ENCODE assay signal across 8 cellular contexts in the genomic region with DNA sequence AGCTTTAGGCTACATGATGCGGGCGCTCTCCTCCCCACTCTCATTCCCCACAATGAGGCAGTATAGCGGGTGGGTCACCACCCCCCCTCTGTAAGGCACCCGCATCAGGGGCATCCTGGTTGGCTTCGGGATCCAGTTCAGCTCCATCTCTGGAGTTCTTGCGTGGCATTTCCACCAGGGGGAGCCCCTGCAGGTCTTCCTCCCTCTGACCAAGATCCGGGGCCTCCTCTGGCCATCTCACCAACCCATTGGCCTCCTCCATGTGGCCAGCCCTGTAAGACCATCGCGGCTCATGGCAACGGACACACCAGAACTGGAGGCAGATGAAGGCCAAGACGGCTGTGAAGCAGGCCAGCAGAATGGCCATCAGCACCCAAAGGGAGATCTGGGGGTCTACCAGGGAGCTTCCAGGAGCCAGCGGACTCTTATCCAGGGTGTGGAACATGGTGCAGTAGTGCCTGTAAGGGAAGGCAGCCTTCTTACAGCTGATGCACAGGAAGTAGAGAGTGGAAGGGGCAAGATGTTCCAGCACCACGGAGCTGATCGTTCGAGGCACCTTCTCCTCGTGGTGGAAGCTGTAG.
DNase-seq lines count a peak whose midpoint lies in the region; ATAC-seq and TF ChIP-seq lines count a peak whose summit lies in the region.

No MANE protein-coding gene starts in this region.

- H3K27ac ChIP-seq in colonic mucosa (no peak overlapping the region), tibial artery (no peak overlapping the region)

- H3K9me3 Mint-ChIP-seq in nephron progenitor cell, result peaks cover 15% of the 10 kb centered on the region

- H3K9me3 ChIP-seq in colonic mucosa, result no peaks in the 10 kb centered on the region
- no peaks in the 10 kb centered on the region for H3K9me3 ChIP-seq in tibial artery

- H3K9ac ChIP-seq in colonic mucosa (ENCODE audit: low read depth in 2 of 2, low read length in 2 of 2), result no peak overlapping the region

- peaks cover 14% of the 10 kb centered on the region for H3K4me1 Mint-ChIP-seq in nephron progenitor cell

- H3K4me1 ChIP-seq in colonic mucosa (no peaks in the 10 kb centered on the region), tibial artery (peaks cover 0 to 3% (median 0%) of the 10 kb centered on the region in 4 donors)

- no peaks in the 10 kb centered on the region for H3K36me3 ChIP-seq in colonic mucosa
- peaks cover 0 to 11% (median 0%) of the 10 kb centered on the region in 3 donors for H3K36me3 ChIP-seq in tibial artery

- ATAC-seq in SK-N-SH treated with all-trans-retinoic acid at 6 μM for 48 hours (peak; percentile 91), GM18502 (IDR thresholded peaks at IDR 0.05; ENCODE audit: poor library complexity, unreplicated experiment) (no peak)

- H3K36me3 Mint-ChIP-seq in nephron progenitor cell (ENCODE audit: low read depth), result peaks cover 25% of the 10 kb centered on the region

- no peaks in the 10 kb centered on the region for H3K27me3 ChIP-seq in colonic mucosa
- no peaks in the 10 kb centered on the region for H3K27me3 ChIP-seq in tibial artery

- H3K27ac Mint-ChIP-seq in nephron progenitor cell, result no peak overlapping the region

- DNase-seq in AG08396 (ENCODE audit: low spot score) (peak; percentile 48), GM13977 (ENCODE audit: low spot score) (peak; percentile 27), colonic mucosa (peak; percentile 30), nephron progenitor cell (peak; percentile 39), tibial artery (no peak), occipital lobe (lab: John Stamatoyannopoulos, UW) (no peak)

- TF ChIP-seq CTCF in GM13977 (IDR thresholded peaks at IDR 0.05; ENCODE audit: extremely low read depth, insufficient read depth, missing control alignments), result peak; percentile 60
- TF ChIP-seq CTCF in colonic mucosa (IDR thresholded peaks at IDR 0.05), result peak; percentile 51
- TF ChIP-seq CTCF in nephron progenitor cell (IDR thresholded peaks at IDR 0.05), result peak; percentile 35
- no peak for TF ChIP-seq CTCF in tibial artery (IDR thresholded peaks at IDR 0.05)

- intact Hi-C loops in colonic mucosa (cut with DNase I), result no loop called here
- intact Hi-C loops in tibial artery (cut with DNase I; ENCODE audit: low total_unique reads), result no loop called here

- peaks cover 2% of the 10 kb centered on the region for H3K27me3 Mint-ChIP-seq in nephron progenitor cell (ENCODE audit: low read depth, poor library complexity)

- in situ Hi-C loops in GM13977 (cut with MboI; ENCODE audit: low pct_unique_long_range_greater_than_20kb, low sequenced_read_pairs, unreplicated experiment), result loop anchor here (25.0 kb wide), 1 partner anchor 394 kb away; a partner anchor contains a TSS

- H3K4me3 Mint-ChIP-seq in nephron progenitor cell, result no peak overlapping the region

- no peak overlapping the region for H3K4me3 ChIP-seq in colonic mucosa
- H3K4me3 ChIP-seq in tibial artery, result no peak overlapping the region

TF ChIP-seq in SK-N-SH treated with all-trans-retinoic acid at 6 μM for 48 hours, 23 proteins besides CTCF, POLR2A, EP300 and RAD21:
- no peak for TF ChIP-seq RARB (CRISPR knock-in tag; IDR thresholded peaks at IDR 0.05)
- no peak for TF ChIP-seq ZNF70 (CRISPR knock-in tag; IDR thresholded peaks at IDR 0.05)
- TF ChIP-seq, protein P1, sequence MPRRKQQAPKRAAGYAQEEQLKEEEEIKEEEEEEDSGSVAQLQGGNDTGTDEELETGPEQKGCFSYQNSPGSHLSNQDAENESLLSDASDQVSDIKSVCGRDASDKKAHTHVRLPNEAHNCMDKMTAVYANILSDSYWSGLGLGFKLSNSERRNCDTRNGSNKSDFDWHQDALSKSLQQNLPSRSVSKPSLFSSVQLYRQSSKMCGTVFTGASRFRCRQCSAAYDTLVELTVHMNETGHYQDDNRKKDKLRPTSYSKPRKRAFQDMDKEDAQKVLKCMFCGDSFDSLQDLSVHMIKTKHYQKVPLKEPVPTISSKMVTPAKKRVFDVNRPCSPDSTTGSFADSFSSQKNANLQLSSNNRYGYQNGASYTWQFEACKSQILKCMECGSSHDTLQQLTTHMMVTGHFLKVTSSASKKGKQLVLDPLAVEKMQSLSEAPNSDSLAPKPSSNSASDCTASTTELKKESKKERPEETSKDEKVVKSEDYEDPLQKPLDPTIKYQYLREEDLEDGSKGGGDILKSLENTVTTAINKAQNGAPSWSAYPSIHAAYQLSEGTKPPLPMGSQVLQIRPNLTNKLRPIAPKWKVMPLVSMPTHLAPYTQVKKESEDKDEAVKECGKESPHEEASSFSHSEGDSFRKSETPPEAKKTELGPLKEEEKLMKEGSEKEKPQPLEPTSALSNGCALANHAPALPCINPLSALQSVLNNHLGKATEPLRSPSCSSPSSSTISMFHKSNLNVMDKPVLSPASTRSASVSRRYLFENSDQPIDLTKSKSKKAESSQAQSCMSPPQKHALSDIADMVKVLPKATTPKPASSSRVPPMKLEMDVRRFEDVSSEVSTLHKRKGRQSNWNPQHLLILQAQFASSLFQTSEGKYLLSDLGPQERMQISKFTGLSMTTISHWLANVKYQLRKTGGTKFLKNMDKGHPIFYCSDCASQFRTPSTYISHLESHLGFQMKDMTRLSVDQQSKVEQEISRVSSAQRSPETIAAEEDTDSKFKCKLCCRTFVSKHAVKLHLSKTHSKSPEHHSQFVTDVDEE (CRISPR knock-in tag; IDR thresholded peaks at IDR 0.05), result no peak
- no peak for TF ChIP-seq ESRRG (CRISPR knock-in tag; IDR thresholded peaks at IDR 0.05)
- TF ChIP-seq CSDC2 (CRISPR knock-in tag; IDR thresholded peaks at IDR 0.05), result no peak
- no peak for TF ChIP-seq ISL1 (CRISPR knock-in tag; IDR thresholded peaks at IDR 0.05)
- TF ChIP-seq GLIS3 (CRISPR knock-in tag; IDR thresholded peaks at IDR 0.05), result no peak
- no peak for TF ChIP-seq SNAI2 (CRISPR knock-in tag; IDR thresholded peaks at IDR 0.05)
- no peak for TF ChIP-seq OSR1 (CRISPR knock-in tag; IDR thresholded peaks at IDR 0.05)
- no peak for TF ChIP-seq PPARA (CRISPR knock-in tag; IDR thresholded peaks at IDR 0.05; ENCODE audit: borderline replicate concordance)
- TF ChIP-seq, protein P2, sequence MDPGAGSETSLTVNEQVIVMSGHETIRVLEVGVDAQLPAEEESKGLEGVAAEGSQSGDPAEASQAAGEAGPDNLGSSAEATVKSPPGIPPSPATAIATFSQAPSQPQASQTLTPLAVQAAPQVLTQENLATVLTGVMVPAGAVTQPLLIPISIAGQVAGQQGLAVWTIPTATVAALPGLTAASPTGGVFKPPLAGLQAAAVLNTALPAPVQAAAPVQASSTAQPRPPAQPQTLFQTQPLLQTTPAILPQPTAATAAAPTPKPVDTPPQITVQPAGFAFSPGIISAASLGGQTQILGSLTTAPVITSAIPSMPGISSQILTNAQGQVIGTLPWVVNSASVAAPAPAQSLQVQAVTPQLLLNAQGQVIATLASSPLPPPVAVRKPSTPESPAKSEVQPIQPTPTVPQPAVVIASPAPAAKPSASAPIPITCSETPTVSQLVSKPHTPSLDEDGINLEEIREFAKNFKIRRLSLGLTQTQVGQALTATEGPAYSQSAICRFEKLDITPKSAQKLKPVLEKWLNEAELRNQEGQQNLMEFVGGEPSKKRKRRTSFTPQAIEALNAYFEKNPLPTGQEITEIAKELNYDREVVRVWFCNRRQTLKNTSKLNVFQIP (CRISPR knock-in tag; IDR thresholded peaks at IDR 0.05; ENCODE audit: borderline replicate concordance, low read depth), result no peak
- TF ChIP-seq TCF4 (CRISPR knock-in tag; IDR thresholded peaks at IDR 0.05; ENCODE audit: borderline replicate concordance), result no peak
- TF ChIP-seq, protein P3, sequence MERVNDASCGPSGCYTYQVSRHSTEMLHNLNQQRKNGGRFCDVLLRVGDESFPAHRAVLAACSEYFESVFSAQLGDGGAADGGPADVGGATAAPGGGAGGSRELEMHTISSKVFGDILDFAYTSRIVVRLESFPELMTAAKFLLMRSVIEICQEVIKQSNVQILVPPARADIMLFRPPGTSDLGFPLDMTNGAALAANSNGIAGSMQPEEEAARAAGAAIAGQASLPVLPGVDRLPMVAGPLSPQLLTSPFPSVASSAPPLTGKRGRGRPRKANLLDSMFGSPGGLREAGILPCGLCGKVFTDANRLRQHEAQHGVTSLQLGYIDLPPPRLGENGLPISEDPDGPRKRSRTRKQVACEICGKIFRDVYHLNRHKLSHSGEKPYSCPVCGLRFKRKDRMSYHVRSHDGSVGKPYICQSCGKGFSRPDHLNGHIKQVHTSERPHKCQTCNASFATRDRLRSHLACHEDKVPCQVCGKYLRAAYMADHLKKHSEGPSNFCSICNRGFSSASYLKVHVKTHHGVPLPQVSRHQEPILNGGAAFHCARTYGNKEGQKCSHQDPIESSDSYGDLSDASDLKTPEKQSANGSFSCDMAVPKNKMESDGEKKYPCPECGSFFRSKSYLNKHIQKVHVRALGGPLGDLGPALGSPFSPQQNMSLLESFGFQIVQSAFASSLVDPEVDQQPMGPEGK (CRISPR knock-in tag; IDR thresholded peaks at IDR 0.05; ENCODE audit: borderline replicate concordance), result no peak
- TF ChIP-seq ZC3H10 (CRISPR knock-in tag; IDR thresholded peaks at IDR 0.05), result no peak
- TF ChIP-seq ZFP3 (CRISPR knock-in tag; IDR thresholded peaks at IDR 0.05), result no peak
- no peak for TF ChIP-seq BACH2 (CRISPR knock-in tag; IDR thresholded peaks at IDR 0.05; ENCODE audit: borderline replicate concordance)
- no peak for TF ChIP-seq ARNTL (CRISPR knock-in tag; IDR thresholded peaks at IDR 0.05; ENCODE audit: borderline replicate concordance, low read depth)
- TF ChIP-seq, protein P4, sequence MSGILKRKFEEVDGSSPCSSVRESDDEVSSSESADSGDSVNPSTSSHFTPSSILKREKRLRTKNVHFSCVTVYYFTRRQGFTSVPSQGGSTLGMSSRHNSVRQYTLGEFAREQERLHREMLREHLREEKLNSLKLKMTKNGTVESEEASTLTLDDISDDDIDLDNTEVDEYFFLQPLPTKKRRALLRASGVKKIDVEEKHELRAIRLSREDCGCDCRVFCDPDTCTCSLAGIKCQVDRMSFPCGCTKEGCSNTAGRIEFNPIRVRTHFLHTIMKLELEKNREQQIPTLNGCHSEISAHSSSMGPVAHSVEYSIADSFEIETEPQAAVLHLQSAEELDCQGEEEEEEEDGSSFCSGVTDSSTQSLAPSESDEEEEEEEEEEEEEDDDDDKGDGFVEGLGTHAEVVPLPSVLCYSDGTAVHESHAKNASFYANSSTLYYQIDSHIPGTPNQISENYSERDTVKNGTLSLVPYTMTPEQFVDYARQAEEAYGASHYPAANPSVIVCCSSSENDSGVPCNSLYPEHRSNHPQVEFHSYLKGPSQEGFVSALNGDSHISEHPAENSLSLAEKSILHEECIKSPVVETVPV (CRISPR knock-in tag; IDR thresholded peaks at IDR 0.05), result no peak
- TF ChIP-seq TOX (CRISPR knock-in tag; IDR thresholded peaks at IDR 0.05; ENCODE audit: borderline replicate concordance), result no peak

Comparison
In these comparisons a context has a peak if more than half of its experiments do, and no peak if none do; other contexts are left out.
1. DNase-seq: peak in AG08396 (single experiment), GM13977 (single experiment), colonic mucosa (single experiment) and nephron progenitor cell (single experiment); none in tibial artery (0 of 2) and occipital lobe (single experiment).
2. CTCF ChIP-seq: peak in GM13977 (single experiment), colonic mucosa (single experiment) and nephron progenitor cell (single experiment); none in tibial artery (0 of 2).